ENCODE assay signal across 13 cellular contexts in genomic region chr2:181142514-181142913, GRCh38.
DNase-seq lines count a peak whose midpoint lies in the region; ATAC-seq lines count a peak whose summit lies in the region.
"Had no signal": no experiment of that assay in that cellular context is flagged by ENCODE, and none has a peak within 500 bp of the region (broad histone marks: within the 10 kb centered on the region; RNA-seq: fewer than 3 reads in every experiment).

No MANE protein-coding gene starts in this region.

- DNase-seq in CD8-positive, alpha-beta memory T cell, result peak in 1 of 5 donors; percentile 46
- DNase-seq in central memory CD4-positive, alpha-beta T cell, result peak; percentile 36
- no peak for DNase-seq in NCI-H774 (lab: John Stamatoyannopoulos, UW)
- no peak for DNase-seq in Kasumi-1 (lab: John Stamatoyannopoulos, UW)
- DNase-seq: activated CD8-positive, alpha-beta memory T cell treated with anti-CD3 and anti-CD28 coated beads, Interleukin-2, amount 50 U/mL, for 48 hours; GM23248; NCI-H1417; SJCRH30 had no signal

- H3K4me1 Mint-ChIP-seq in CD8-positive, alpha-beta memory T cell, result peaks cover 78 to 93% (median 91%) of the 10 kb centered on the region in 3 donors

- H3K36me3 Mint-ChIP-seq in CD8-positive, alpha-beta memory T cell, result peaks cover 3 to 13% (median 12%) of the 10 kb centered on the region in 3 donors

- H3K4me3 ChIP-seq in CD8-positive, alpha-beta memory T cell (ENCODE audit: low read length), result peak overlapping the region; percentile 32
- H3K4me3 ChIP-seq: BLaER1, GM23248, SJCRH30, thoracic aorta had no signal

- ATAC-seq in GM18519 (IDR thresholded peaks at IDR 0.05; ENCODE audit: low FRiP score, unreplicated experiment) (peak; percentile 61), GM21390 (IDR thresholded peaks at IDR 0.05; ENCODE audit: unreplicated experiment) (no peak)

- no peaks in the 10 kb centered on the region for H3K27me3 Mint-ChIP-seq in CD8-positive, alpha-beta memory T cell

- peaks cover 80% of the 10 kb centered on the region for H3K4me1 ChIP-seq in CD8-positive, alpha-beta memory T cell (ENCODE audit: insufficient read depth, low read length)
- H3K4me1 ChIP-seq: SJCRH30 had no signal

- no peaks in the 10 kb centered on the region for H3K9me3 ChIP-seq in CD8-positive, alpha-beta memory T cell (ENCODE audit: low read length)
- peaks cover 10% of the 10 kb centered on the region for H3K9me3 ChIP-seq in KOPT-K1 (ENCODE audit: insufficient read depth, low read length, poor library complexity, severe bottlenecking)
- H3K9me3 ChIP-seq: SJCRH30, thoracic aorta had no signal

- peak overlapping the region; percentile 36 for H3K27ac ChIP-seq in CD8-positive, alpha-beta memory T cell (ENCODE audit: low read depth, low read length)
- peak overlapping the region; percentile 77 for H3K27ac ChIP-seq in KOPT-K1 (ENCODE audit: low read depth, low read length, poor library complexity, severe bottlenecking)
- H3K27ac ChIP-seq: BLaER1, GM23248, SJCRH30, thoracic aorta had no signal

- H3K27ac Mint-ChIP-seq in CD8-positive, alpha-beta memory T cell, result peak overlapping the region; percentile 91 to 100 (median 96)

- H3K27me3 ChIP-seq in CD8-positive, alpha-beta memory T cell (ENCODE audit: insufficient read depth, low read length, poor library complexity, severe bottlenecking), result no peaks in the 10 kb centered on the region
- H3K27me3 ChIP-seq: BLaER1, SJCRH30 had no signal

- H3K4me3 Mint-ChIP-seq in CD8-positive, alpha-beta memory T cell, result peak overlapping the region; percentile 59 to 89 (median 78)

- peaks cover 4% of the 10 kb centered on the region for H3K36me3 ChIP-seq in CD8-positive, alpha-beta memory T cell (ENCODE audit: insufficient read depth, low read length)
- peaks cover 9% of the 10 kb centered on the region; the same call in 1 of the 2 replicates for H3K36me3 ChIP-seq in KOPT-K1 (ENCODE audit: insufficient read depth, low read length)
- H3K36me3 ChIP-seq: SJCRH30, thoracic aorta had no signal

- POLR2A ChIA-PET in CD8-positive, alpha-beta memory T cell (lab: Charles Lee), result interaction anchor here (1.5 to 3.0 kb wide), 3 partner anchors 11 to 15 kb away, joined by 4 to 14 read pairs (median 8); no protein-coding TSS in a partner anchor

- peaks cover 4 to 8% (median 6%) of the 10 kb centered on the region in 5 donors for H3K9me3 Mint-ChIP-seq in CD8-positive, alpha-beta memory T cell

- CTCF ChIA-PET in CD8-positive, alpha-beta memory T cell (lab: Charles Lee), result interaction anchor here (1.4 to 5.4 kb wide), 4 partner anchors 11 to 315 kb away, joined by 7 to 38 read pairs (median 16); partner anchors contain the start of gene ITGA4
